Comparison of ENCODE assay signal across 10 cellular contexts in genomic region chr2:186592137-186592875, GRCh38. TPM values are rescaled to one million over a fixed set of nuclear protein-coding genes. Genes with fewer than 3 reads are reported as not detected.
A peak's percentile ranks its signal among the peaks of the same experiment; 100 is the strongest.
DNase-seq lines count a peak whose midpoint lies in the region; TF ChIP-seq lines count a peak whose summit lies in the region.
"Had no signal": no experiment of that assay in that cellular context is flagged by ENCODE, and none has a peak within 500 bp of the region (broad histone marks: within the 10 kb centered on the region; RNA-seq: fewer than 3 reads in every experiment).

No MANE protein-coding gene starts in this region.

- no peak overlapping the region for H2AFZ ChIP-seq in trophoblast cell (ENCODE audit: insufficient read depth, low read length, poor library complexity)

- no peaks in the 10 kb centered on the region for H3K9me3 ChIP-seq in esophagus muscularis mucosa
- H3K9me3 ChIP-seq in trophoblast cell (ENCODE audit: insufficient read depth, low read depth, low read length): no peaks in the 10 kb centered on the region

- H3K36me3 ChIP-seq in esophagus muscularis mucosa: no peaks in the 10 kb centered on the region
- H3K36me3 ChIP-seq in trophoblast cell (ENCODE audit: control insufficient read depth in 1 of 2, insufficient read depth in 2 of 2, low read length in 2 of 2): no peaks in the 10 kb centered on the region

- TF ChIP-seq POLR2A in esophagus muscularis mucosa (IDR thresholded peaks at IDR 0.05; ENCODE audit: low read depth): no peak

- H3K79me2 ChIP-seq in trophoblast cell (ENCODE audit: control insufficient read depth, insufficient read depth, low read length, poor library complexity): peaks cover 13% of the 10 kb centered on the region

- H3K4me1 ChIP-seq in esophagus muscularis mucosa (peaks cover 18 to 69% (median 67%) of the 10 kb centered on the region in 4 donors), trophoblast cell (ENCODE audit: control insufficient read depth in 1 of 2, insufficient read depth in 2 of 2, low read length in 2 of 2) (peaks cover 2 to 8% of the 10 kb centered on the region in 2 experiments)

- no peak for TF ChIP-seq CTCF in esophagus muscularis mucosa (IDR thresholded peaks at IDR 0.05)

- H3K27me3 ChIP-seq in esophagus muscularis mucosa (no peaks in the 10 kb centered on the region), trophoblast cell (ENCODE audit: insufficient read depth, low read length) (no peaks in the 10 kb centered on the region)

- no peak overlapping the region for H3K18ac ChIP-seq in trophoblast cell (ENCODE audit: low read length)

- peak overlapping the region in 3 of 4 donors; percentile 87 to 95 (median 95) for H3K27ac ChIP-seq in esophagus muscularis mucosa (replicated peaks in 1 of 4)
- no peak overlapping the region for H3K27ac ChIP-seq in trophoblast cell (ENCODE audit: low read depth, low read length)

- 92% methylated on average over 5 of the region's 5 CpGs for WGBS in esophagus muscularis mucosa
- no CpG with 5 or more reads among the region's 5 CpGs for WGBS in trophoblast cell (ENCODE audit: extremely low coverage, insufficient coverage, insufficient read length)

- peaks cover 15% of the 10 kb centered on the region for H3K79me1 ChIP-seq in trophoblast cell (ENCODE audit: low read length)

- no peak overlapping the region for H4K12ac ChIP-seq in trophoblast cell (ENCODE audit: low read depth, low read length)

- peak overlapping the region; percentile 70 for H3K4me2 ChIP-seq in trophoblast cell (ENCODE audit: low read length)

- H3K4me3 ChIP-seq in esophagus muscularis mucosa: peak overlapping the region; percentile 59 to 91 (median 78)
- H3K4me3 ChIP-seq in trophoblast cell (ENCODE audit: low read depth, low read length): peak overlapping the region; percentile 61

- H4K91ac ChIP-seq in trophoblast cell (ENCODE audit: low read depth, low read length): no peak overlapping the region

- no peak overlapping the region for H2AK5ac ChIP-seq in trophoblast cell (ENCODE audit: low read length)

- intact Hi-C loops in esophagus muscularis mucosa (cut with DNase I): no loop called here

- no peak overlapping the region for H2BK120ac ChIP-seq in trophoblast cell (ENCODE audit: insufficient read depth, low read length, poor library complexity)

- H4K8ac ChIP-seq in trophoblast cell (ENCODE audit: low read depth, low read length): no peak overlapping the region

- TF ChIP-seq EP300 in esophagus muscularis mucosa (IDR thresholded peaks at IDR 0.05): no peak

- peak overlapping the region; percentile 46 for H3K4ac ChIP-seq in trophoblast cell (ENCODE audit: low read depth, low read length)

- H2BK5ac ChIP-seq in trophoblast cell (ENCODE audit: low read depth, low read length, poor library complexity): no peak overlapping the region

- H3K9ac ChIP-seq in trophoblast cell (ENCODE audit: low read length): no peak overlapping the region

- H3K23ac ChIP-seq in trophoblast cell (ENCODE audit: low read length): no peak overlapping the region

- peak; percentile 66 for DNase-seq in ELR (ENCODE audit: low read depth)
- DNase-seq in RKO (ENCODE audit: low spot score): peak; percentile 43
- DNase-seq in esophagus muscularis mucosa (ENCODE audit: extremely low spot score): no peak
- DNase-seq in trophoblast cell: peak; percentile 1 to 14
- no peak for DNase-seq in inferior parietal cortex (ENCODE audit: extremely low spot score)
- no peak for DNase-seq in DMS153 treated with DMSO at 0.1 percent for 48 hours (lab: John Stamatoyannopoulos, UW; ENCODE audit: unreplicated experiment)
- no peak for DNase-seq in NCI-H345 treated with DMSO at 0.1 percent for 48 hours (lab: John Stamatoyannopoulos, UW; ENCODE audit: unreplicated experiment)
- no peak for DNase-seq in NCI-H2171 treated with DMSO at 0.1 percent for 48 hours (lab: John Stamatoyannopoulos, UW)
- DNase-seq: activated CD4-positive, alpha-beta T cell treated with anti-CD3 and anti-CD28 coated beads for 48 hours; MM.1S had no signal

- no peak overlapping the region for H3K14ac ChIP-seq in trophoblast cell (ENCODE audit: low read length)

- no peak overlapping the region for H2BK12ac ChIP-seq in trophoblast cell (ENCODE audit: low read length)

RNA-seq across cellular contexts. Expression of gene ITGAV, which starts 2.5 kb away (rescaled TPM):
- 100 to 1,000 TPM in 2 of 4 donors, 10 to 100 TPM in 2; 98.4 to 117 (median 105) TPM for total RNA-seq in esophagus muscularis mucosa
- 138 and 148 TPM in 2 replicates for polyA plus RNA-seq in trophoblast cell (2013)

Comparison
In these comparisons a context has a peak if more than half of its experiments do, and no peak if none do; other contexts are left out.
1. DNase-seq: peak in ELR (single experiment), RKO (single experiment) and trophoblast cell (2 of 2); none in esophagus muscularis mucosa (single experiment), inferior parietal cortex (single experiment), DMS153 treated with DMSO at 0.1 percent for 48 hours (single experiment), NCI-H345 treated with DMSO at 0.1 percent for 48 hours (single experiment) and NCI-H2171 treated with DMSO at 0.1 percent for 48 hours (single experiment).